ENCODE assay signal across 24 cellular contexts in the genomic region with DNA sequence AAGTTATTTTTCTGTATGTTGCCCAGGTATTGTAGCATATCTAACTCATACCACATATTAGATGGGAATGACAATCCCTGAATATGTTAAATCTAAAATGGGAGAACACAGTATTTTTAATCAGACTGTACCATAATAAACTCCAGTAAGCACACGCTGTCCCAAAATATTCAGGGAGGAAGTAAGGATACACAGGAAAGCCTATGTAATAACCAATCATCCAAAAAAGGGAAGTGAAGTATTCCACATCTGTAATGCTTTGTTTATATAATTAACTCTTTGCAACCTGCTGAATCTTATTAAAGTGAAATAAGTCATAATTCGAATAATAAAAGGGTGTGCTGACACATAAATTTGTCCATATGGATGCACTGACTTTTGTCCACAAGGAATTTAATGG.
"Had no signal": no experiment of that assay in that cellular context is flagged by ENCODE, and none has a peak within 500 bp of the region (broad histone marks: within the 10 kb centered on the region; RNA-seq: fewer than 3 reads in every experiment).

No MANE protein-coding gene starts in this region.

- H3K27ac Mint-ChIP-seq: activated B cell treated with CpG ODN at 0.5 μM for 24 hours; activated CD4-positive, alpha-beta T cell treated with anti-CD3 and anti-CD28 coated beads, Interleukin-2, amount 10 ng/mL, durations not matched to agents 24 days and 14 days; activated CD8-positive, alpha-beta memory T cell treated with anti-CD3 and anti-CD28 coated beads, Interleukin-2, amount 10 ng/mL, durations not matched to agents 7 days and 5 days; activated naive CD4-positive, alpha-beta T cell treated with anti-CD3 and anti-CD28 coated beads, Interleukin-2, amount 50 U/mL, for 72 hours; activated naive CD8-positive, alpha-beta T cell treated with anti-CD3 and anti-CD28 coated beads, Interleukin-2, amount 50 U/mL, for 24 hours; activated T-cell treated with anti-CD3 and anti-CD28 coated beads, Interleukin-2, amount 50 U/mL, for 24 hours; activated T-helper 1 cell treated with anti-CD3 and anti-CD28 coated beads, Interleukin-12 subunit alpha, Interleukin-12 subunit beta, Interleukin-2, Interleukin-4 antibody, amounts not matched to agents 30 ng/mL and 10 ng/mL and 1 ng/mL, durations not matched to agents 14 hours and 24 hours and 36 hours; T-helper 17 cell had no signal

- H3K36me3 Mint-ChIP-seq: activated CD8-positive, alpha-beta memory T cell treated with anti-CD3 and anti-CD28 coated beads, Interleukin-2, amount 10 ng/mL, durations not matched to agents 7 days and 5 days; activated naive CD4-positive, alpha-beta T cell treated with anti-CD3 and anti-CD28 coated beads, Interleukin-2, amount 50 U/mL, for 72 hours had no signal

- H3K9me3 Mint-ChIP-seq: activated T-cell treated with anti-CD3 and anti-CD28 coated beads, Interleukin-2, amount 50 U/mL, for 24 hours; activated T-helper 1 cell treated with anti-CD3 and anti-CD28 coated beads, Interleukin-12 subunit alpha, Interleukin-12 subunit beta, Interleukin-2, Interleukin-4 antibody, amounts not matched to agents 30 ng/mL and 10 ng/mL and 1 ng/mL, durations not matched to agents 14 hours and 24 hours and 36 hours had no signal

- H3K27me3 Mint-ChIP-seq: activated B cell treated with CpG ODN at 0.5 μM for 24 hours; activated CD4-positive, alpha-beta T cell treated with anti-CD3 and anti-CD28 coated beads, Interleukin-2, amount 10 ng/mL, durations not matched to agents 24 days and 14 days; activated CD8-positive, alpha-beta memory T cell treated with anti-CD3 and anti-CD28 coated beads, Interleukin-2, amount 10 ng/mL, durations not matched to agents 7 days and 5 days; activated naive CD8-positive, alpha-beta T cell treated with anti-CD3 and anti-CD28 coated beads, Interleukin-2, amount 50 U/mL, for 24 hours; activated T-cell treated with anti-CD3 and anti-CD28 coated beads, Interleukin-2, amount 50 U/mL, for 24 hours; T-helper 17 cell had no signal

- H3K4me1 Mint-ChIP-seq: activated B cell treated with CpG ODN at 0.5 μM for 24 hours; activated CD4-positive, alpha-beta T cell treated with anti-CD3 and anti-CD28 coated beads, Interleukin-2, amount 10 ng/mL, durations not matched to agents 24 days and 14 days; activated CD8-positive, alpha-beta memory T cell treated with anti-CD3 and anti-CD28 coated beads, Interleukin-2, amount 10 ng/mL, durations not matched to agents 7 days and 5 days; activated naive CD8-positive, alpha-beta T cell treated with anti-CD3 and anti-CD28 coated beads, Interleukin-2, amount 50 U/mL, for 24 hours; T-helper 17 cell had no signal

- DNase-seq: activated B cell treated with CpG ODN at 0.5 μM for 24 hours; activated CD4-positive, alpha-beta T cell treated with anti-CD3 and anti-CD28 coated beads for 1 hour; activated CD4-positive, alpha-beta T cell treated with anti-CD3 and anti-CD28 coated beads, Interleukin-2, amount 10 ng/mL, durations not matched to agents 24 days and 14 days; activated CD4-positive, alpha-beta T cell treated with anti-CD3 and anti-CD28 coated beads, Interleukin-2, amount 50 U/mL, for 48 hours; activated CD8-positive, alpha-beta memory T cell treated with anti-CD3 and anti-CD28 coated beads, Interleukin-2, amount 10 ng/mL, durations not matched to agents 7 days and 5 days; activated effector memory CD4-positive, alpha-beta T cell treated with Interleukin-2 at 50 U/mL for 16 hours; activated naive CD4-positive, alpha-beta T cell; activated naive CD8-positive, alpha-beta T cell treated with anti-CD3 and anti-CD28 coated beads, Interleukin-2, amount 50 U/mL, for 24 hours; activated T-cell treated with anti-CD3 and anti-CD28 coated beads, Interleukin-2, amount 50 U/mL, for 24 hours; amniotic stem cell; body of pancreas; MM.1S; NCI-H1092; NCI-H1694; NCI-H2029; NCI-H2107; NCI-H2171 treated with DMSO at 0.1 percent for 48 hours; NCI-H510A treated with DMSO at 0.1 percent for 48 hours; PC-9; SHP77 treated with DMSO at 0.1 percent for 48 hours; T-helper 17 cell; T-helper 9 cell had no signal

- H3K4me3 Mint-ChIP-seq: activated B cell treated with CpG ODN at 0.5 μM for 24 hours; activated CD4-positive, alpha-beta T cell treated with anti-CD3 and anti-CD28 coated beads, Interleukin-2, amount 10 ng/mL, durations not matched to agents 24 days and 14 days; activated CD8-positive, alpha-beta memory T cell treated with anti-CD3 and anti-CD28 coated beads, Interleukin-2, amount 10 ng/mL, durations not matched to agents 7 days and 5 days; activated naive CD8-positive, alpha-beta T cell treated with anti-CD3 and anti-CD28 coated beads, Interleukin-2, amount 50 U/mL, for 24 hours; activated T-cell treated with anti-CD3 and anti-CD28 coated beads, Interleukin-2, amount 50 U/mL, for 24 hours; activated T-helper 1 cell treated with anti-CD3 and anti-CD28 coated beads, Interleukin-12 subunit alpha, Interleukin-12 subunit beta, Interleukin-2, Interleukin-4 antibody, amounts not matched to agents 30 ng/mL and 10 ng/mL and 1 ng/mL, durations not matched to agents 14 hours and 24 hours and 36 hours; T-helper 17 cell had no signal
